28 cellular contexts compared by ENCODE assay signal in genomic region chr10:12397147-12397896, GRCh38. TPM values are rescaled to one million over a fixed set of nuclear protein-coding genes. Genes with fewer than 3 reads are reported as not detected.
DNase-seq lines count a peak whose midpoint lies in the region; ATAC-seq, FAIRE-seq and TF ChIP-seq lines count a peak whose summit lies in the region.
"Had no signal": no experiment of that assay in that cellular context is flagged by ENCODE, and none has a peak within 500 bp of the region (broad histone marks: within the 10 kb centered on the region; RNA-seq: fewer than 3 reads in every experiment).

No MANE protein-coding gene starts in this region.

- FAIRE-seq in H1 (lab: Jason Lieb, UNC): peak; percentile 50
- FAIRE-seq: colon, GM19239, H54, HTR-8/SVneo, TTC549 had no signal

- H3K4me3 ChIP-seq in CD4-positive, alpha-beta memory T cell (ENCODE audit: low read length in 2 of 2): no peak overlapping the region
- H3K4me3 ChIP-seq in SU-DHL-6 (ENCODE audit: insufficient read depth, low read length, poor library complexity, severe bottlenecking) (no peak overlapping the region), H1 (ENCODE audit: extremely low read depth in 1 of 4, insufficient read depth in 2 of 4, low read depth in 3 of 4, low read length in 4 of 4) (no peak overlapping the region)
- H3K4me3 ChIP-seq: adrenal gland, breast epithelium, tibial nerve had no signal

- peaks cover 2 to 11% of the 10 kb centered on the region in 2 donors for H3K36me3 Mint-ChIP-seq in CD4-positive, alpha-beta memory T cell
- H3K36me3 Mint-ChIP-seq in neural crest cell (ENCODE audit: low read depth): no peaks in the 10 kb centered on the region

- H3K56ac ChIP-seq in H1 (replicated peaks; ENCODE audit: insufficient read length, low read depth, low read length): no peak overlapping the region

- POLR2A ChIA-PET in CD4-positive, alpha-beta memory T cell (lab: Charles Lee; ENCODE audit: partially characterized antibody): no interaction called here
- POLR2A ChIA-PET in H1 (lab: Charles Lee; ENCODE audit: partially characterized antibody): no interaction called here

- H2BK20ac ChIP-seq in H1 (ENCODE audit: low read length): no peak overlapping the region

- H3K27ac ChIP-seq in CD4-positive, alpha-beta memory T cell (ENCODE audit: low read depth, low read length): no peak overlapping the region
- H3K27ac ChIP-seq in SU-DHL-6 (ENCODE audit: low read depth, low read length) (peak overlapping the region; percentile 56), H1 (ENCODE audit: low read depth, low read length) (no peak overlapping the region)
- H3K27ac ChIP-seq: adrenal gland, breast epithelium, RWPE1, tibial nerve had no signal

- no peak overlapping the region for H3K14ac ChIP-seq in H1 (ENCODE audit: insufficient read length)

- TF ChIP-seq RAD21 in H1 (IDR thresholded peaks at IDR 0.05 in 1 of 2, conservative IDR thresholded peaks at IDR 0.05 in 1 of 2; ENCODE audit: low read depth in 2 of 2, low read length in 2 of 2): no peak

- H3K27ac Mint-ChIP-seq in CD4-positive, alpha-beta memory T cell: peak overlapping the region in 4 of 7 donors; percentile 17 to 56 (median 50)
- H3K27ac Mint-ChIP-seq in neural crest cell (ENCODE audit: unreplicated experiment): peak overlapping the region; percentile 23
- H3K27ac Mint-ChIP-seq: activated CD8-positive, alpha-beta T cell treated with anti-CD3 and anti-CD28 coated beads, Interleukin-2, amount 10 ng/mL, durations not matched to agents 7 days and 5 days; stimulated activated naive CD8-positive, alpha-beta T cell treated with anti-CD3 and anti-CD28 coated beads, Interleukin-15, Interleukin-2, amounts not matched to agents 100 ng/mL and 50 ng/mL, for 24 hours had no signal

- H2BK15ac ChIP-seq in H1 (ENCODE audit: low read length): no peak overlapping the region

- H4K20me1 ChIP-seq in SU-DHL-6 (ENCODE audit: low read depth, low read length) (peaks cover 7% of the 10 kb centered on the region; the same call in 1 of the 2 replicates), H1 (replicated peaks in 1 of 2; ENCODE audit: control insufficient read depth in 1 of 2, insufficient read depth in 2 of 2, low read length in 2 of 2) (no peaks in the 10 kb centered on the region)

- peaks cover 94% of the 10 kb centered on the region for H3K79me2 ChIP-seq in SU-DHL-6 (ENCODE audit: insufficient read depth, low read length)
- no peaks in the 10 kb centered on the region for H3K79me2 ChIP-seq in H1 (ENCODE audit: control insufficient read depth in 1 of 2, insufficient read depth in 2 of 2, low read length in 2 of 2)

- H2BK120ac ChIP-seq in H1 (replicated peaks; ENCODE audit: low read depth, low read length): no peak overlapping the region

- H3F3A ChIP-seq in SU-DHL-6 (ENCODE audit: insufficient read depth): peaks cover 7% of the 10 kb centered on the region

- H3K4ac ChIP-seq in H1 (replicated peaks; ENCODE audit: insufficient read length, low read depth, low read length): peak overlapping the region; percentile 73

- no peak for TF ChIP-seq EP300 in H1 (IDR thresholded peaks at IDR 0.05; ENCODE audit: borderline replicate concordance in 1 of 2, low read depth in 2 of 2, low read length in 2 of 2)

- H2AFZ ChIP-seq in SU-DHL-6 (ENCODE audit: low read depth, low read length, severe bottlenecking): no peak overlapping the region
- no peak overlapping the region for H2AFZ ChIP-seq in H1 (ENCODE audit: low read length)

- H3K4me2 ChIP-seq in SU-DHL-6 (ENCODE audit: low read depth, low read length, poor library complexity, severe bottlenecking): peak overlapping the region; percentile 48
- H3K4me2 ChIP-seq in H1 (ENCODE audit: insufficient read depth in 1 of 2, low read depth in 2 of 2, low read length in 2 of 2): peak overlapping the region in 1 of 2 experiments; percentile 42; a peak in 1 of 4 replicates

- 0 out of 2 replicates have a peak overlapping the region, but pooled peaks have one; percentile 37 for H2BK5ac ChIP-seq in H1 (ENCODE audit: low read depth, low read length)

- intact Hi-C loops in CD4-positive, alpha-beta memory T cell (cut with micrococcal nuclease): no loop called here

- no peaks in the 10 kb centered on the region for H3K27me3 ChIP-seq in CD4-positive, alpha-beta memory T cell (ENCODE audit: insufficient read depth, low read length)
- no peaks in the 10 kb centered on the region for H3K27me3 ChIP-seq in SU-DHL-6 (ENCODE audit: low read length)
- H3K27me3 ChIP-seq in H1 (replicated peaks in 1 of 4; ENCODE audit: control insufficient read depth in 3 of 4, extremely low read depth in 1 of 4, insufficient read depth in 3 of 4, low read length in 3 of 4): no peaks in the 10 kb centered on the region
- H3K27me3 ChIP-seq: adrenal gland, breast epithelium, tibial nerve had no signal

- no peak overlapping the region; the same call in 1 of the 2 replicates for H2AK5ac ChIP-seq in H1 (ENCODE audit: low read depth, low read length)

- no peaks in the 10 kb centered on the region for H3K27me3 Mint-ChIP-seq in CD4-positive, alpha-beta memory T cell
- no peaks in the 10 kb centered on the region for H3K27me3 Mint-ChIP-seq in neural crest cell (ENCODE audit: low read depth)
- H3K27me3 Mint-ChIP-seq: stimulated activated naive CD8-positive, alpha-beta T cell treated with anti-CD3 and anti-CD28 coated beads, Interleukin-15, Interleukin-2, amounts not matched to agents 100 ng/mL and 50 ng/mL, for 24 hours had no signal

- peaks cover 5% of the 10 kb centered on the region; the same call in 1 of the 2 replicates for H3K79me1 ChIP-seq in H1 (ENCODE audit: low read depth, low read length)

- H2BK12ac ChIP-seq in H1 (ENCODE audit: low read depth, low read length): no peak overlapping the region; the same call in 1 of the 2 replicates

- no peak for TF ChIP-seq CTCF in SU-DHL-6 (IDR thresholded peaks at IDR 0.05; ENCODE audit: insufficient read depth, low read length, poor library complexity, severe bottlenecking)
- no peak for TF ChIP-seq CTCF in H1 (IDR thresholded peaks at IDR 0.05; ENCODE audit: control extremely low read depth in 1 of 3, insufficient read depth in 1 of 3, low read depth in 1 of 3, low read length in 3 of 3)
- no peak for TF ChIP-seq CTCF in neural crest cell (conservative IDR thresholded peaks at IDR 0.05)

- H4K8ac ChIP-seq in H1 (ENCODE audit: extremely low read depth, insufficient read depth, low read length): no peak overlapping the region

- H4K91ac ChIP-seq in H1 (replicated peaks; ENCODE audit: insufficient read length, low read length): no peak overlapping the region

- no peaks in the 10 kb centered on the region for H3K9me3 Mint-ChIP-seq in CD4-positive, alpha-beta memory T cell
- H3K9me3 Mint-ChIP-seq in neural crest cell: peaks cover 2% of the 10 kb centered on the region
- H3K9me3 Mint-ChIP-seq: activated T-cell treated with anti-CD3 and anti-CD28 coated beads, Interleukin-2, amount 50 U/mL, for 4 hours; stimulated activated naive CD8-positive, alpha-beta T cell treated with anti-CD3 and anti-CD28 coated beads, Interleukin-15, Interleukin-2, amounts not matched to agents 100 ng/mL and 50 ng/mL, for 24 hours had no signal

- peak overlapping the region in 1 of 8 donors; percentile 41 for H3K4me3 Mint-ChIP-seq in CD4-positive, alpha-beta memory T cell
- no peak overlapping the region for H3K4me3 Mint-ChIP-seq in neural crest cell
- H3K4me3 Mint-ChIP-seq: activated CD8-positive, alpha-beta T cell treated with anti-CD3 and anti-CD28 coated beads, Interleukin-2, amount 10 ng/mL, durations not matched to agents 7 days and 5 days; activated T-cell treated with anti-CD3 and anti-CD28 coated beads, Interleukin-2, amount 50 U/mL, for 4 hours; stimulated activated naive CD8-positive, alpha-beta T cell treated with anti-CD3 and anti-CD28 coated beads, Interleukin-15, Interleukin-2, amounts not matched to agents 100 ng/mL and 50 ng/mL, for 24 hours had no signal

- DNase-seq in CD4-positive, alpha-beta memory T cell: no peak
- DNase-seq in H1 (ENCODE audit: low read depth in 1 of 2, low spot score in 2 of 2) (peak in 1 of 2 experiments; percentile 39), neural crest cell (ENCODE audit: low read depth, low spot score) (no peak), HK-2 (ENCODE audit: unreplicated experiment) (no peak)
- DNase-seq: ACHN; activated CD4-positive, alpha-beta T cell treated with anti-CD3 and anti-CD28 coated beads for 1 hour; activated CD8-positive, alpha-beta T cell treated with anti-CD3 and anti-CD28 coated beads, Interleukin-2, amount 10 ng/mL, durations not matched to agents 7 days and 5 days; activated naive CD4-positive, alpha-beta T cell; activated T-cell treated with anti-CD3 and anti-CD28 coated beads, Interleukin-2, amount 50 U/mL, for 4 hours; effector CD8-positive, alpha-beta T cell; GDM1; KG1; MM.1S; NCI-H1417; NCI-H774 had no signal

- H3K23me2 ChIP-seq in H1 (ENCODE audit: low read depth, low read length): no peaks in the 10 kb centered on the region

- CTCF ChIA-PET in CD4-positive, alpha-beta memory T cell (lab: Charles Lee; ENCODE audit: partially characterized antibody): interaction anchor here (1.9 kb wide), 1 partner anchor 134 kb away, joined by 5 read pairs; no protein-coding TSS in a partner anchor
- CTCF ChIA-PET in H1 (lab: Charles Lee; ENCODE audit: partially characterized antibody): interaction anchor here (1.0 to 1.3 kb wide), 3 partner anchors 9 to 313 kb away, joined by 3 to 5 read pairs (median 4); no protein-coding TSS in a partner anchor

- H3K9ac ChIP-seq in SU-DHL-6 (ENCODE audit: low read length): peak overlapping the region; percentile 28
- H3K9ac ChIP-seq in H1 (replicated peaks in 1 of 4; ENCODE audit: extremely low read depth in 1 of 4, low read depth in 3 of 4, low read length in 3 of 4): no peak overlapping the region; a peak in 1 of 7 replicates

- H3K23ac ChIP-seq in H1 (ENCODE audit: insufficient read length): no peak overlapping the region

- no peak for TF ChIP-seq POLR2A in H1 (IDR thresholded peaks at IDR 0.05; ENCODE audit: control extremely low read depth in 1 of 2, low read depth in 2 of 2, low read length in 2 of 2)

- ATAC-seq in HG03521 (IDR thresholded peaks at IDR 0.05; ENCODE audit: unreplicated experiment) (no peak), HG02938 (IDR thresholded peaks at IDR 0.05; ENCODE audit: unreplicated experiment) (no peak)
- ATAC-seq: activated CD8-positive, alpha-beta T cell treated with anti-CD3 and anti-CD28 coated beads, Interleukin-2, amount 10 ng/mL, durations not matched to agents 7 days and 5 days; activated T-cell treated with anti-CD3 and anti-CD28 coated beads, Interleukin-2, amount 50 U/mL, for 4 hours had no signal

- H3K18ac ChIP-seq in H1 (ENCODE audit: extremely low read depth, low read length): peak overlapping the region; percentile 90

- no peaks in the 10 kb centered on the region for H3K4me1 ChIP-seq in CD4-positive, alpha-beta memory T cell (ENCODE audit: insufficient read depth, low read length)
- peaks cover 2 to 10% (median 4%) of the 10 kb centered on the region in 4 experiments; a peak in 6 of 7 replicates for H3K4me1 ChIP-seq in H1 (replicated peaks in 1 of 4; ENCODE audit: control insufficient read depth in 3 of 4, insufficient read depth in 4 of 4, low read length in 3 of 4)
- H3K4me1 ChIP-seq: adrenal gland, breast epithelium, tibial nerve had no signal

- no peaks in the 10 kb centered on the region for H3K9me2 ChIP-seq in SU-DHL-6 (replicated peaks; ENCODE audit: insufficient read depth, low read length)

- H3K4me1 Mint-ChIP-seq in CD4-positive, alpha-beta memory T cell: peaks cover 8 to 37% (median 16%) of the 10 kb centered on the region in 4 donors
- peaks cover 5% of the 10 kb centered on the region for H3K4me1 Mint-ChIP-seq in neural crest cell

- H3K36me3 ChIP-seq in CD4-positive, alpha-beta memory T cell (ENCODE audit: insufficient read depth, low read length): no peaks in the 10 kb centered on the region
- no peaks in the 10 kb centered on the region for H3K36me3 ChIP-seq in SU-DHL-6 (ENCODE audit: low read length)
- H3K36me3 ChIP-seq in H1 (ENCODE audit: control insufficient read depth in 2 of 4, insufficient read depth in 4 of 4, low read length in 3 of 4): no peaks in the 10 kb centered on the region
- H3K36me3 ChIP-seq: adrenal gland, breast epithelium, tibial nerve had no signal

- H3K9me3 ChIP-seq in CD4-positive, alpha-beta memory T cell (ENCODE audit: control insufficient read depth in 1 of 2, low read length in 2 of 2): no peaks in the 10 kb centered on the region
- H3K9me3 ChIP-seq in SU-DHL-6 (ENCODE audit: insufficient read depth, low read length) (no peaks in the 10 kb centered on the region), H1 (ENCODE audit: insufficient read depth in 2 of 2, low read depth in 1 of 2, low read length in 1 of 2) (no peaks in the 10 kb centered on the region)
- H3K9me3 ChIP-seq: adrenal gland, breast epithelium, tibial nerve had no signal

- no peak overlapping the region for H4K5ac ChIP-seq in H1 (ENCODE audit: insufficient read length, low read depth, low read length)

- 78% methylated on average over 10 of the region's 10 CpGs; no CpG with 5 or more reads in 1 of the 2 experiments for WGBS in H1 (ENCODE audit: extremely low coverage in 1 of 2, insufficient coverage in 1 of 2, insufficient read length in 1 of 2, insufficient replicate concordance in 2 of 2, low coverage in 1 of 2, low lambda C conversion rate in 2 of 2, missing lambda C conversion rate in 1 of 2), 2 experiments

RNA-seq across cellular contexts. Expression of gene CAMK1D, which starts 48.0 kb away (rescaled TPM):
- total RNA-seq in CD4-positive, alpha-beta memory T cell: 10 to 100 TPM; 21.9 to 22.2 TPM
- 10 to 100 TPM in 1 of 2 donors, 1 to 10 TPM in 1; 5.2 to 17.0 TPM for polyA plus RNA-seq in CD4-positive, alpha-beta memory T cell
- total RNA-seq in H1 (2021; fragmentation: NEBNext Ultra II Directional; extraction: Animal tissue kit (Norgen Biotek cat#: 25700)): 8.9 and 10.6 TPM in 2 replicates
- polyA plus RNA-seq in H1 (2011; rRNA removed): 3.5 and 3.6 TPM in 2 replicates
- 4.5 TPM for polyA plus RNA-seq in H1 (2011; cell fraction: cytosol; rRNA removed)
- 4.1 TPM for polyA plus RNA-seq in H1 (2011; cell fraction: nucleus; rRNA removed)
- polyA plus RNA-seq in H1 (2012, experiment 1 of 2): 6.4 to 8.3 TPM (median 6.7 TPM) in 4 replicates
- 2.7 TPM for polyA plus RNA-seq in H1 (2012, experiment 2 of 2)
- 4.8 TPM for polyA plus RNA-seq in H1 (2013, experiment 1 of 2)
- 4.6 TPM for polyA plus RNA-seq in H1 (2013, experiment 2 of 2)
- 6.3 and 6.8 TPM in 2 replicates for polyA minus RNA-seq in H1 (2011; rRNA and poly(A)+ RNA removed)
- polyA minus RNA-seq in H1 (2011; cell fraction: cytosol; rRNA and poly(A)+ RNA removed): 4.6 TPM
- 4.8 TPM for polyA minus RNA-seq in H1 (2011; cell fraction: nucleus; rRNA and poly(A)+ RNA removed)
- 6.4 and 6.5 TPM in 2 replicates for total RNA-seq in neural crest cell
